ENCODE assay signal across 8 cellular contexts in the genomic region with DNA sequence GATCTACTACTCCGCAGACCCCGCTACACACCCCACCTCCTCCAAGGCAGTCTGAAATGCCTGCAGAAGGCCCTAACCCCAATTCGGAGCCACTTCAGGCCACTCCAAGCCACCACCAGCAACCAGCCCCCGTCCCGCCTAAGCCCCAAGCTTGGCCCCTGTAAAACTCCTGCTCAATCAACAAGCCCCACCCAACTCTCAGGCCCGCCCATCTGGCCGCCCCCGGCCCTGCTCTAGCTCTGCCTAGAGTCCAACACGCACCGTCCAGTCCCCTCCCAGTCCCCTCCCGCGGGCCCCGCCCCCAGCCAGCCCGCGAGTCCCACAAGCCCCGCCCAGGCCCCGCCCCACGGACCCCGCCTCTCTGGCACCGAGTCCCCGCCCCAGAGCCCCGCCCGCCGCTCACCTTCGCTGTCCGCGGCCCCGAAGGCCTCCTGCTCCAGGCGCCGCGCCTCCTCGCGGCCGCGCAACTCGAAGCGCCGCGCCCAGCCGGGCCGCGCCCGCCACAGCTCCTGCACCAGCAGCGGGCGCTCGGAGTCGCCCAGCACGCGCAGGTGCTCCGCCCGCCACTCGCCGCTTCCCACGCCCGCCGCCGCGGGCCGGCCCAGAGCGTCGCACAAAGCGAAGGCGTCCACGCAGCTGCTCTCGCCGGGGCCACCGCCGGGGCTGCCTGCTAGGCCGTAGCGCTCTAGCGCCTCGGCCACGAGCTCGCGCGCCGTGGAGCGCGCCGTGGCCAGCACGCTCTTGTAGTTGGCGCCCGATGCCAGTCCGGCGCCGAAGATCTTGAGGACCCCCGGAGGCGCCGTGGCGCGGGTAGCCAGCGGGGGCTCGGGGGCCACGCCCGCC. TPM values are rescaled to one million over a fixed set of nuclear protein-coding genes. Genes with fewer than 3 reads are reported as not detected.
A peak's percentile ranks its signal among the peaks of the same experiment; 100 is the strongest.
DNase-seq lines count a peak whose midpoint lies in the region; ATAC-seq and TF ChIP-seq lines count a peak whose summit lies in the region.

No MANE protein-coding gene starts in this region.

- DNase-seq in COLO829 (ENCODE audit: low spot score), result peak; percentile 94
- peak; percentile 93 for DNase-seq in LoVo (ENCODE audit: low spot score)
- DNase-seq in SHP77 (lab: John Stamatoyannopoulos, UW), result peak; percentile 85 to 90
- peak; percentile 84 for DNase-seq in activated gamma-delta T cell (lab: John Stamatoyannopoulos, UW)
- peak; percentile 73 to 89 for DNase-seq in foreskin fibroblast
- peak; percentile 95 for DNase-seq in neural crest cell (ENCODE audit: low read depth, low spot score)

- no peaks in the 10 kb centered on the region for H3K9me3 Mint-ChIP-seq in neural crest cell
- H3K9me3 Mint-ChIP-seq in stimulated activated naive CD8-positive, alpha-beta T cell treated with anti-CD3 and anti-CD28 coated beads, Interleukin-15, Interleukin-2, amounts not matched to agents 100 ng/mL and 50 ng/mL, for 24 hours, result no peaks in the 10 kb centered on the region

- H3K4me3 ChIP-seq in foreskin fibroblast (ENCODE audit: low read depth in 1 of 2, low read length in 2 of 2), result peak overlapping the region; percentile 25 to 41

- H3K4me3 Mint-ChIP-seq in neural crest cell, result peak overlapping the region; percentile 82
- peak overlapping the region; percentile 54 for H3K4me3 Mint-ChIP-seq in stimulated activated naive CD8-positive, alpha-beta T cell treated with anti-CD3 and anti-CD28 coated beads, Interleukin-15, Interleukin-2, amounts not matched to agents 100 ng/mL and 50 ng/mL, for 24 hours

- ATAC-seq in GM21529 (IDR thresholded peaks at IDR 0.05; ENCODE audit: unreplicated experiment), result peak; percentile 90

- H3K27ac Mint-ChIP-seq in neural crest cell (ENCODE audit: unreplicated experiment), result no peak overlapping the region
- no peak overlapping the region for H3K27ac Mint-ChIP-seq in stimulated activated naive CD8-positive, alpha-beta T cell treated with anti-CD3 and anti-CD28 coated beads, Interleukin-15, Interleukin-2, amounts not matched to agents 100 ng/mL and 50 ng/mL, for 24 hours

- H3K4me1 Mint-ChIP-seq in neural crest cell, result peaks cover 16% of the 10 kb centered on the region
- peaks cover 11% of the 10 kb centered on the region for H3K4me1 Mint-ChIP-seq in stimulated activated naive CD8-positive, alpha-beta T cell treated with anti-CD3 and anti-CD28 coated beads, Interleukin-15, Interleukin-2, amounts not matched to agents 100 ng/mL and 50 ng/mL, for 24 hours (ENCODE audit: low read depth)

- H3K27me3 Mint-ChIP-seq in neural crest cell (ENCODE audit: low read depth), result peaks cover 39% of the 10 kb centered on the region
- peaks cover 9% of the 10 kb centered on the region for H3K27me3 Mint-ChIP-seq in stimulated activated naive CD8-positive, alpha-beta T cell treated with anti-CD3 and anti-CD28 coated beads, Interleukin-15, Interleukin-2, amounts not matched to agents 100 ng/mL and 50 ng/mL, for 24 hours

- TF ChIP-seq CTCF in foreskin fibroblast (IDR thresholded peaks at IDR 0.05; ENCODE audit: low read depth, low read length) (no peak), neural crest cell (conservative IDR thresholded peaks at IDR 0.05) (peak; percentile 50)

- no peaks in the 10 kb centered on the region for H3K36me3 Mint-ChIP-seq in neural crest cell (ENCODE audit: low read depth)
- H3K36me3 Mint-ChIP-seq in stimulated activated naive CD8-positive, alpha-beta T cell treated with anti-CD3 and anti-CD28 coated beads, Interleukin-15, Interleukin-2, amounts not matched to agents 100 ng/mL and 50 ng/mL, for 24 hours (ENCODE audit: low read depth), result no peaks in the 10 kb centered on the region

RNA-seq across cellular contexts. Expression of gene RASIP1, which starts 1.6 kb away (rescaled TPM):
- 0.59 and 1.0 TPM in 2 replicates for total RNA-seq in neural crest cell

RNA-seq across cellular contexts. Expression of gene IZUMO1, which starts 7.9 kb away (rescaled TPM):
- total RNA-seq in neural crest cell, result 0.23 TPM in 1 of 2 replicates, not detected in the other

RNA-seq across cellular contexts. Expression of gene FUT1, which starts 13.7 kb away (rescaled TPM):
- 0.51 and 0.59 TPM in 2 replicates for total RNA-seq in neural crest cell

RNA-seq across cellular contexts. Expression of gene FGF21, which starts 16.5 kb away (rescaled TPM):
- total RNA-seq in neural crest cell, result not detected in 2 replicates

RNA-seq across cellular contexts. Expression of gene MAMSTR, which starts 19.3 kb away (rescaled TPM):
- 2.4 and 2.6 TPM in 2 replicates for total RNA-seq in neural crest cell

Comparison
In these comparisons a context has a peak if more than half of its experiments do, and no peak if none do; other contexts are left out.
1. Peak in every context shown above with its lines: DNase-seq, ATAC-seq and H3K4me3 ChIP-seq.